In genomic region chr4:114108869-114109268, GRCh38 we compare ENCODE assay signal across 11 cellular contexts.
A peak's percentile ranks its signal among the peaks of the same experiment; 100 is the strongest.
DNase-seq lines count a peak whose midpoint lies in the region; ATAC-seq, FAIRE-seq and TF ChIP-seq lines count a peak whose summit lies in the region.
"Had no signal": no experiment of that assay in that cellular context is flagged by ENCODE, and none has a peak within 500 bp of the region (broad histone marks: within the 10 kb centered on the region; RNA-seq: fewer than 3 reads in every experiment).

No MANE protein-coding gene starts in this region.

- no peak overlapping the region for H4K91ac ChIP-seq in mesenchymal stem cell (ENCODE audit: low read length)

- H3K9me3 ChIP-seq in astrocyte (ENCODE audit: insufficient read depth, low read depth, low read length) = no peaks in the 10 kb centered on the region
- no peaks in the 10 kb centered on the region for H3K9me3 ChIP-seq in mesenchymal stem cell (ENCODE audit: control insufficient read depth, low read length)
- H3K9me3 ChIP-seq: esophagus muscularis mucosa, thoracic aorta had no signal

- no peak overlapping the region for H2BK120ac ChIP-seq in mesenchymal stem cell (ENCODE audit: low read depth, low read length)

- no peaks in the 10 kb centered on the region for H4K20me1 ChIP-seq in KMS-11 (ENCODE audit: insufficient read depth)
- H4K20me1 ChIP-seq in astrocyte (ENCODE audit: insufficient read depth, low read length) = no peaks in the 10 kb centered on the region

- peaks cover 4% of the 10 kb centered on the region for H3K4me1 Mint-ChIP-seq in astrocyte (ENCODE audit: low read depth, unreplicated experiment)

- H3K79me2 ChIP-seq in KMS-11 (ENCODE audit: insufficient read depth, low read depth) = no peaks in the 10 kb centered on the region
- H3K79me2 ChIP-seq in astrocyte (ENCODE audit: insufficient read depth, low read length) = no peaks in the 10 kb centered on the region

- no peak overlapping the region for H3K23ac ChIP-seq in mesenchymal stem cell (ENCODE audit: low read length in 2 of 2)

- no peak overlapping the region for H3K18ac ChIP-seq in mesenchymal stem cell (ENCODE audit: low read depth in 1 of 2, low read length in 2 of 2)

- H3K27ac ChIP-seq in KMS-11 (no peak overlapping the region), astrocyte (ENCODE audit: low read depth, low read length) (no peak overlapping the region), mesenchymal stem cell (ENCODE audit: low read length, poor library complexity, severe bottlenecking) (no peak overlapping the region)
- H3K27ac ChIP-seq: esophagus muscularis mucosa, thoracic aorta had no signal

- no peaks in the 10 kb centered on the region for H3K79me1 ChIP-seq in mesenchymal stem cell (replicated peaks; ENCODE audit: low read length, poor library complexity, severe bottlenecking)

- no peaks in the 10 kb centered on the region for H3K27me3 Mint-ChIP-seq in astrocyte (ENCODE audit: low read depth, unreplicated experiment)

- no peak for FAIRE-seq in astrocyte (lab: Jason Lieb, UNC)

- H3K4ac ChIP-seq in mesenchymal stem cell (ENCODE audit: low read depth in 1 of 2, low read length in 2 of 2) = no peak overlapping the region

- no peak overlapping the region for H4K8ac ChIP-seq in mesenchymal stem cell (ENCODE audit: low read length)

- ATAC-seq in GM18519 (IDR thresholded peaks at IDR 0.05; ENCODE audit: low FRiP score, unreplicated experiment) = peak; percentile 52
- ATAC-seq in HG03097 (IDR thresholded peaks at IDR 0.05; ENCODE audit: low FRiP score, unreplicated experiment) = no peak

- WGBS in mesenchymal stem cell = no CpG with 5 or more reads among the region's 1 CpG

- H3K4me3 ChIP-seq in KMS-11 (IDR thresholded peaks at IDR 0.05; ENCODE audit: insufficient read depth, low read depth, low read length) = no peak overlapping the region
- no peak overlapping the region for H3K4me3 ChIP-seq in astrocyte (ENCODE audit: insufficient read depth, low read depth, low read length)
- no peak overlapping the region for H3K4me3 ChIP-seq in mesenchymal stem cell (ENCODE audit: insufficient read depth in 1 of 2, low read depth in 1 of 2, low read length in 2 of 2)
- H3K4me3 ChIP-seq: esophagus muscularis mucosa, thoracic aorta had no signal

- no peak overlapping the region for H3K4me3 Mint-ChIP-seq in astrocyte (ENCODE audit: unreplicated experiment)
- H3K4me3 Mint-ChIP-seq: activated naive CD4-positive, alpha-beta T cell treated with anti-CD3 and anti-CD28 coated beads for 36 hours had no signal

- DNase-seq in astrocyte (ENCODE audit: low read depth) = peak; percentile 56
- DNase-seq in mesenchymal stem cell = peak; percentile 17
- no peak for DNase-seq in NK-92 treated with Interleukin-12 subunit alpha and Interleukin-12 subunit beta, amount 100 ng/mL, for 24 hours (lab: John Stamatoyannopoulos, UW)
- no peak for DNase-seq in activated T-cell treated with anti-CD3 and anti-CD28 coated beads, Interleukin-2, amount 50 U/mL, for 48 hours
- DNase-seq in stimulated activated CD4-positive, alpha-beta T cell treated with anti-CD3 and anti-CD28 coated beads, Interleukin-12 subunit alpha, Interleukin-12 subunit beta, amount 100 ng/mL, for 4 hours = no peak
- DNase-seq: activated naive CD4-positive, alpha-beta T cell treated with anti-CD3 and anti-CD28 coated beads for 36 hours had no signal

- H2BK5ac ChIP-seq in mesenchymal stem cell (ENCODE audit: low read depth, low read length, poor library complexity, severe bottlenecking) = no peak overlapping the region

- no peaks in the 10 kb centered on the region for H3K9me3 Mint-ChIP-seq in astrocyte (ENCODE audit: unreplicated experiment)
- H3K9me3 Mint-ChIP-seq: activated naive CD4-positive, alpha-beta T cell treated with anti-CD3 and anti-CD28 coated beads for 36 hours had no signal

- no peak for TF ChIP-seq CTCF in KMS-11 (conservative IDR thresholded peaks at IDR 0.05; ENCODE audit: low read depth, low read length)
- TF ChIP-seq CTCF in astrocyte (IDR thresholded peaks at IDR 0.05; ENCODE audit: insufficient read depth, low read depth, low read length) = no peak

- H3K9ac ChIP-seq in KMS-11 = no peak overlapping the region
- no peak overlapping the region for H3K9ac ChIP-seq in astrocyte (ENCODE audit: low read length)
- H3K9ac ChIP-seq in mesenchymal stem cell (ENCODE audit: low read length) = no peak overlapping the region

- no peak overlapping the region for H2AK5ac ChIP-seq in mesenchymal stem cell (ENCODE audit: low read length, severe bottlenecking)

- H3K36me3 ChIP-seq in KMS-11 (ENCODE audit: insufficient read depth) (no peaks in the 10 kb centered on the region), astrocyte (ENCODE audit: insufficient read depth, low read length) (no peaks in the 10 kb centered on the region), mesenchymal stem cell (ENCODE audit: control insufficient read depth in 1 of 2, insufficient read depth in 2 of 2, low read depth in 1 of 2, low read length in 2 of 2) (no peaks in the 10 kb centered on the region)
- H3K36me3 ChIP-seq: esophagus muscularis mucosa, thoracic aorta had no signal

- H3K27me3 ChIP-seq in KMS-11 (ENCODE audit: insufficient read depth, low read depth) (no peaks in the 10 kb centered on the region), astrocyte (ENCODE audit: insufficient read depth, low read length) (no peaks in the 10 kb centered on the region), mesenchymal stem cell (ENCODE audit: control insufficient read depth in 1 of 2, insufficient read depth in 1 of 2, low read length in 2 of 2) (no peaks in the 10 kb centered on the region)
- H3K27me3 ChIP-seq: esophagus muscularis mucosa had no signal

- peaks cover 15% of the 10 kb centered on the region for H3K4me1 ChIP-seq in KMS-11 (ENCODE audit: low read depth, poor library complexity, severe bottlenecking)
- no peaks in the 10 kb centered on the region for H3K4me1 ChIP-seq in astrocyte (ENCODE audit: insufficient read depth, low read length)
- H3K4me1 ChIP-seq in mesenchymal stem cell (ENCODE audit: control insufficient read depth, insufficient read depth, low read depth, low read length) = no peaks in the 10 kb centered on the region
- H3K4me1 ChIP-seq: esophagus muscularis mucosa had no signal

- no peak overlapping the region for H3K27ac Mint-ChIP-seq in astrocyte (ENCODE audit: unreplicated experiment)
- H3K27ac Mint-ChIP-seq: activated naive CD4-positive, alpha-beta T cell treated with anti-CD3 and anti-CD28 coated beads for 36 hours had no signal

- H2AFZ ChIP-seq in KMS-11 (ENCODE audit: low read depth) = 0 out of 2 replicates have a peak overlapping the region, but pooled peaks have one; percentile 5
- no peak overlapping the region for H2AFZ ChIP-seq in astrocyte (ENCODE audit: low read depth, low read length)
- H2AFZ ChIP-seq in mesenchymal stem cell (ENCODE audit: low read depth, low read length) = no peak overlapping the region

- H3K14ac ChIP-seq in mesenchymal stem cell (ENCODE audit: low read length in 2 of 2) = no peak overlapping the region

- H3K4me2 ChIP-seq in KMS-11 (peak overlapping the region; percentile 34; the same call in 1 of the 2 replicates), astrocyte (ENCODE audit: low read length) (no peak overlapping the region), mesenchymal stem cell (ENCODE audit: low read length, poor library complexity, severe bottlenecking) (no peak overlapping the region)

- H2BK15ac ChIP-seq in mesenchymal stem cell (ENCODE audit: low read depth, poor library complexity, severe bottlenecking) = peak overlapping the region; percentile 15

- H2BK12ac ChIP-seq in mesenchymal stem cell (ENCODE audit: low read length in 2 of 2) = no peak overlapping the region

- H3K36me3 Mint-ChIP-seq in astrocyte (ENCODE audit: low read depth, unreplicated experiment) = no peaks in the 10 kb centered on the region

Comparison
In these comparisons a context has a peak if more than half of its experiments do, and no peak if none do; other contexts are left out.
1. DNase-seq: peak in astrocyte (single experiment) and mesenchymal stem cell (single experiment); none in NK-92 treated with Interleukin-12 subunit alpha and Interleukin-12 subunit beta, amount 100 ng/mL, for 24 hours (single experiment), activated T-cell treated with anti-CD3 and anti-CD28 coated beads, Interleukin-2, amount 50 U/mL, for 48 hours (0 of 2) and stimulated activated CD4-positive, alpha-beta T cell treated with anti-CD3 and anti-CD28 coated beads, Interleukin-12 subunit alpha, Interleukin-12 subunit beta, amount 100 ng/mL, for 4 hours (single experiment).